Comparison of ENCODE assay signal across 8 cellular contexts in the genomic region with DNA sequence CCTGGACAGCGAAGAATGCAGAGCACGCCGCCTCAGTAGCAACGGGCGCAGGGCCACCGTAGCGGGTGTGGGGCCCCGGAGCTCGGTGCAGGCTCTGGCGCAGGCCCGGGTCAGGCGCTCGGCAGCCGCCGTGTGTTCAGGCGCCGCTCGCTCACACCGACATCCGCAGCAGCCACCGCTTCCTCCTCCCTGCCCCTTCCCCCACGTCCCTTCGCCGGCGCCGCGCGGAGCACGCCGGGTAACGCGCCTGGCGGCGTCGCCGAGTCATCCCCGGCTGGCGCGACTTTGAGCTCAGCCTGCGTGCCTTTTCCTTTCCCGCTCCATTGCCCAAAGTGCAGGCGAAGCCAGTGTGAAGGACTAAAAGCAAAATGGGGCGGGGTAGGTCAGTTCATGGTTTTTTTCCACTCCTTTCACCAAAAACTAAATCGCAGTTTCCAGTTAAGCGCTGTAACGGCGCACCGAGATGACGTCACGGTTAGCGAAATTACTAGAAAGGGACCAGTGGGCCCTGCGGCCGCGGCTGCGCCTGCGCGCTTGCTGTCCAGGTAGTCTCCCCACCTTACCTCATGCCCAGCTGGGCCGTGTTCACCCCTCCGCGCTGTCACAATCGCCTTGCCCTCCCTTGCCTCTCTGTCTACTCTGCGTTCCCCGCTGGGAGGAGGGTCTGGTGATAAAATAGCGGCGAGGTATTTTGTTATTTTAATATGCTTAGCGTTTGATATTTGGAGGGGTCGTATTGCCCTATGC. TPM values are rescaled to one million over a fixed set of nuclear protein-coding genes. Genes with fewer than 3 reads are reported as not detected.
DNase-seq lines count a peak whose midpoint lies in the region; ATAC-seq and TF ChIP-seq lines count a peak whose summit lies in the region.

UBQLN1 (minus strand) TSS at position 191 of the 747 bp plus-strand sequence. CDS start 279 bp downstream, outside the sequence.

- peak within 1 kb of the TSS; percentile 86 to 99 (median 95) for H3K4me3 Mint-ChIP-seq in T-cell

- CTCF ChIA-PET in T-cell (lab: Charles Lee): interaction anchor here (0.7 to 2.5 kb wide), 8 partner anchors 12 to 87 kb away, joined by 3 to 9 read pairs (median 5); no protein-coding TSS in a partner anchor

- no peaks in the 10 kb centered on the region for H3K27me3 Mint-ChIP-seq in T-cell

- H3K36me3 ChIP-seq in heart left ventricle (peaks cover 0 to 2% (median 0%) of the 10 kb centered on the region in 9 donors), transverse colon (no peaks in the 10 kb centered on the region)

- H3K9me3 ChIP-seq in heart left ventricle (peaks cover 0 to 9% (median 0%) of the 10 kb centered on the region in 12 donors), transverse colon (no peaks in the 10 kb centered on the region)

- no peak for TF ChIP-seq EP300 in transverse colon (IDR thresholded peaks at IDR 0.05; ENCODE audit: low read depth)

- peak; percentile 72 for ATAC-seq in HG02870 (IDR thresholded peaks at IDR 0.05; ENCODE audit: unreplicated experiment)
- ATAC-seq in T-cell (replicated peaks in 1 of 4): peak; percentile 85 to 91 (median 90)
- peak; percentile 96 to 98 (median 96) for ATAC-seq in heart left ventricle

- WGBS in adipose tissue, 3 donors: 0% methylated on average over 67 of the region's 67 CpGs
- WGBS in heart left ventricle, 4 donors: 0 to 2% (median 0%) methylated on average over 42 to 67 of the region's 67 CpGs
- 0% methylated on average over 3 to 67 of the region's 67 CpGs for WGBS in transverse colon (ENCODE audit: low coverage in 1 of 2), 2 donors

- H3K4me1 Mint-ChIP-seq in T-cell: peaks cover 48 to 51% (median 48%) of the 10 kb centered on the region in 3 donors

- in situ Hi-C loops in GM13977 (cut with MboI; ENCODE audit: low pct_unique_long_range_greater_than_20kb, low sequenced_read_pairs, unreplicated experiment): no loop called here
- in situ Hi-C loops in transverse colon (cut with MboI; ENCODE audit: low pct_ligation_motif_present in 1 of 4, low pct_unique_long_range_greater_than_20kb in 1 of 4, low sequenced_read_pairs in 3 of 4): no loop called here

- no peaks in the 10 kb centered on the region for H3K27me3 ChIP-seq in heart left ventricle
- no peaks in the 10 kb centered on the region for H3K27me3 ChIP-seq in transverse colon

- peak within 1 kb of the TSS; percentile 64 to 99 (median 86) for H3K4me3 ChIP-seq in heart left ventricle
- peak within 1 kb of the TSS; percentile 70 to 88 (median 85) for H3K4me3 ChIP-seq in transverse colon

- H3K27ac ChIP-seq in adipose tissue (ENCODE audit: low read depth, low read length) (peak within 1 kb of the TSS; percentile 80), heart left ventricle (peak within 1 kb of the TSS; percentile 92 to 100 (median 98)), transverse colon (peak within 1 kb of the TSS; percentile 94 to 99 (median 97))

- intact Hi-C loops in heart left ventricle (cut with DNase I): loop anchor here in 6 of 10 donors (2.0 to 10.0 kb wide), 6 partner anchors 41 to 207 kb away; partner anchors contain the start of gene IDNK (in 4 of the 6)
- intact Hi-C loops in transverse colon (cut with DNase I; ENCODE audit: low total_unique reads): no loop called here

- TF ChIP-seq CTCF in GM13977 (IDR thresholded peaks at IDR 0.05; ENCODE audit: extremely low read depth, insufficient read depth, missing control alignments) (no peak), heart left ventricle (IDR thresholded peaks at IDR 0.05) (peak in 1 of 12 donors; percentile 3), transverse colon (IDR thresholded peaks at IDR 0.05) (peak in 1 of 5 experiments; percentile 47)

- H3K4me1 ChIP-seq in heart left ventricle (peaks cover 0 to 48% (median 25%) of the 10 kb centered on the region in 12 donors), transverse colon (peaks cover 0 to 31% (median 14%) of the 10 kb centered on the region in 4 donors)

- no peaks in the 10 kb centered on the region for H3K9me3 Mint-ChIP-seq in T-cell

- DNase-seq in GM13977 (ENCODE audit: low spot score) (peak; percentile 95), NCI-H146 (lab: John Stamatoyannopoulos, UW) (peak; percentile 89), T-cell (peak; percentile 83 to 95 (median 89)), heart left ventricle (peak; percentile 95 to 97 (median 96)), pons (ENCODE audit: low spot score) (peak; percentile 90), transverse colon (peak; percentile 95)

- H3K27ac Mint-ChIP-seq in T-cell: peak within 1 kb of the TSS; percentile 96 to 99

- peaks cover 12% of the 10 kb centered on the region for H3K36me3 Mint-ChIP-seq in T-cell

- TF ChIP-seq POLR2A in heart left ventricle (IDR thresholded peaks at IDR 0.05) (peak; percentile 43 to 86), transverse colon (IDR thresholded peaks at IDR 0.05) (peak; percentile 96)

- POLR2A ChIA-PET in T-cell (lab: Charles Lee): interaction anchor here in 1 of 2 donors (0.6 to 1.8 kb wide), 8 partner anchors 10 to 272 kb away, joined by 3 to 9 read pairs (median 6); partner anchors contain the start of genes HNRNPK, IDNK and RMI1

RNA-seq across cellular contexts. Expression of gene UBQLN1, which starts in this region (rescaled TPM):
- total RNA-seq in T-cell (100 to 1,000 TPM in 4 of 5 donors, 10 to 100 TPM in 1; 98.1 to 141 (median 105) TPM), heart left ventricle (100 to 1,000 TPM in 5 of 9 donors, 10 to 100 TPM in 4; 88.9 to 144 (median 103) TPM), transverse colon (10 to 100 TPM; 56.5 to 87.3 (median 72.1) TPM)
- polyA plus RNA-seq in adipose tissue (10 to 100 TPM; 24.7 to 57.1 (median 33.0) TPM), heart left ventricle (10 to 100 TPM; 24.2 to 91.1 TPM)

Comparison
In these comparisons a context has a peak if more than half of its experiments do, and no peak if none do; other contexts are left out.
1. Peak in every context shown above with its lines: DNase-seq, ATAC-seq, H3K4me3 ChIP-seq and H3K27ac ChIP-seq.